15 cellular contexts compared by ENCODE assay signal in the genomic region with DNA sequence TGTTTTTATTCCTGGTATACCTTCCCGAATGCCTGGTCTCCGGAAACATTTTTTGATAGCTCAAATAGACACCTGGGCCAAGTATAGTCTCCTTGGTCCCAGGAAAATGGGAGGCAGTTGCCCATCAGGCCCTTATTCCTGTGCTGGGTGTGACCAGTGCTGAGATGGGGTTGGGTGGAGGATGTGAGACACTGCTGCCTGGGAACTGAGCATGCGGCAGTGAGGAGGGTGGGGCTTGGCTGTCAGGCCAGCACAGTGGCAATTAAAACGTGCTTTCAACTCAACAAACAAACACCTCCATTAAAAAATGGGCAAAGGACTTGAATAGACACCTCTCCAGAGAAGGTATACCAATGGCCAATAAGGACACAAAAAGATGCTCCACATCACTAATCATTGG. TPM values are rescaled to one million over a fixed set of nuclear protein-coding genes. Genes with fewer than 3 reads are reported as not detected.
DNase-seq lines count a peak whose midpoint lies in the region; ATAC-seq and TF ChIP-seq lines count a peak whose summit lies in the region.
"Had no signal": no experiment of that assay in that cellular context is flagged by ENCODE, and none has a peak within 500 bp of the region (broad histone marks: within the 10 kb centered on the region; RNA-seq: fewer than 3 reads in every experiment).

No MANE protein-coding gene starts in this region.

- no peaks in the 10 kb centered on the region for H3K36me3 ChIP-seq in left ventricle myocardium inferior
- no peaks in the 10 kb centered on the region for H3K36me3 ChIP-seq in upper lobe of left lung
- H3K36me3 ChIP-seq: BE2C had no signal

- WGBS in upper lobe of left lung, 2 donors, result 70 to 78% methylated on average over 4 of the region's 4 CpGs

- H3K4me3 ChIP-seq in left ventricle myocardium inferior (no peak overlapping the region), upper lobe of left lung (no peak overlapping the region)
- H3K4me3 ChIP-seq: GM23338 had no signal

- H3K4me1 ChIP-seq in left ventricle myocardium inferior (no peaks in the 10 kb centered on the region), upper lobe of left lung (peaks cover 0 to 2% (median 0%) of the 10 kb centered on the region in 4 donors)
- H3K4me1 ChIP-seq: BE2C had no signal

- TF ChIP-seq EP300 in upper lobe of left lung (IDR thresholded peaks at IDR 0.05), result no peak

- DNase-seq in cardiac septum (ENCODE audit: low spot score) (peak; percentile 29), left ventricle myocardium inferior (no peak), NCI-H748 treated with DMSO at 0.1 percent for 48 hours (lab: John Stamatoyannopoulos, UW) (peak; percentile 21), left colon (peak in 1 of 2 donors; percentile 26), HPDE6-E6E7 (ENCODE audit: extremely low spot score) (no peak), upper lobe of left lung (no peak)
- DNase-seq: ACHN; BE2C; C1 segment of cervical spinal cord; CD4-positive, CD25-positive, alpha-beta regulatory T cell; CD8-positive, alpha-beta memory T cell; COR-L47; HCEC 1CT had no signal

- H3K27ac ChIP-seq in left ventricle myocardium inferior (replicated peaks) (no peak overlapping the region), upper lobe of left lung (no peak overlapping the region)

- no peaks in the 10 kb centered on the region for H3K9me3 ChIP-seq in left ventricle myocardium inferior (replicated peaks)
- no peaks in the 10 kb centered on the region for H3K9me3 ChIP-seq in upper lobe of left lung
- H3K9me3 ChIP-seq: BE2C had no signal

- TF ChIP-seq POLR2A in upper lobe of left lung (IDR thresholded peaks at IDR 0.05), result no peak

- TF ChIP-seq CTCF in left ventricle myocardium inferior (IDR thresholded peaks at IDR 0.05; ENCODE audit: borderline replicate concordance), result no peak
- no peak for TF ChIP-seq CTCF in upper lobe of left lung (IDR thresholded peaks at IDR 0.05)

- intact Hi-C loops in cardiac septum (cut with DNase I) (no loop called here), left ventricle myocardium inferior (cut with micrococcal nuclease) (no loop called here), left colon (cut with DNase I, micrococcal nuclease) (no loop called here)

- H3K27me3 ChIP-seq in left ventricle myocardium inferior (ENCODE audit: low read depth) (peaks cover 77% of the 10 kb centered on the region), upper lobe of left lung (no peaks in the 10 kb centered on the region)
- H3K27me3 ChIP-seq: BE2C had no signal

- peak; percentile 96 for ATAC-seq in left colon
- ATAC-seq in GM18867 (IDR thresholded peaks at IDR 0.05; ENCODE audit: unreplicated experiment), result no peak
- no peak for ATAC-seq in upper lobe of left lung (ENCODE audit: low FRiP score in 2 of 2)

RNA-seq across cellular contexts. Expression of a gene that starts 12.5 kb away (rescaled TPM):
- total RNA-seq in cardiac septum (1.6 TPM), left ventricle myocardium inferior (1.1 TPM), left colon (1 to 10 TPM; 2.9 to 4.6 TPM), upper lobe of left lung (10 to 100 TPM in 5 of 6 donors, 1 to 10 TPM in 1; 8.6 to 34.4 (median 18.2) TPM)

Comparison
In these comparisons a context has a peak if more than half of its experiments do, and no peak if none do; other contexts are left out.
1. DNase-seq: peak in cardiac septum (single experiment) and NCI-H748 treated with DMSO at 0.1 percent for 48 hours (single experiment); none in left ventricle myocardium inferior (single experiment), HPDE6-E6E7 (single experiment) and upper lobe of left lung (0 of 2).